In the genomic region with DNA sequence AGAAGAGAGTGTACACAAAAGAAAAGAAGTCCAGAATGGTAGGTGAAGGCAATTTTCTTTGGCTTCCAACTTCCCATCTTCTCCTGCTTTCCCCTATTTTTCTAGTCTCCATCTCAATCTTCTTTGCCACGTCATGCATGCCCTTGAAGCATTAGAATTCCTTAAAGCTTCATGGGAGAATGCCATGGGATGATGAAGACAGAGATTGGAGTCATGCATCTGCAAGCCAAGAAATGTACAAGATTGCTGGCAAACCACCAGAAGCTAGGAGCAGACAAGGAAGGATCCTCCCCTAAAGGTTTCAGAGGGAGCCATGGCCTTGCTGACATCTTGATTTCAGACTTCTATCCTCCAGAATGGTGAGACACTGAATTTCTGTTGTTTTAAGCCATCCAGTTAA, we compare ENCODE assay signal across 18 cellular contexts.
DNase-seq lines count a peak whose midpoint lies in the region; ATAC-seq and TF ChIP-seq lines count a peak whose summit lies in the region.
"Had no signal": no experiment of that assay in that cellular context is flagged by ENCODE, and none has a peak within 500 bp of the region (broad histone marks: within the 10 kb centered on the region; RNA-seq: fewer than 3 reads in every experiment).

No MANE protein-coding gene starts in this region.

- no peak overlapping the region for H3K9ac ChIP-seq in fibroblast of lung (ENCODE audit: insufficient read depth, low read length)
- no peak overlapping the region for H3K9ac ChIP-seq in neural progenitor cell
- H3K9ac ChIP-seq: BLaER1 treated with 17β-estradiol and CSF1 and Interleukin-3, amounts not matched to agents 10 nM and 100 nM had no signal

- no peaks in the 10 kb centered on the region for H3K36me3 ChIP-seq in fibroblast of lung (ENCODE audit: control insufficient read depth, insufficient read depth, low read length)
- no peaks in the 10 kb centered on the region for H3K36me3 ChIP-seq in testis (ENCODE audit: low read depth, missing control alignments)
- H3K36me3 ChIP-seq in neural progenitor cell: no peaks in the 10 kb centered on the region
- H3K36me3 ChIP-seq: BLaER1 treated with 17β-estradiol and CSF1 and Interleukin-3, amounts not matched to agents 10 nM and 100 nM had no signal

- no peak overlapping the region for H3K27ac ChIP-seq in fibroblast of lung (ENCODE audit: insufficient read depth, low read length)
- no peak overlapping the region for H3K27ac ChIP-seq in testis
- no peak overlapping the region for H3K27ac ChIP-seq in neural progenitor cell
- H3K27ac ChIP-seq: BLaER1 treated with 17β-estradiol and CSF1 and Interleukin-3, amounts not matched to agents 10 nM and 100 nM; PC-9 had no signal

- H3K4me1 ChIP-seq in fibroblast of lung (ENCODE audit: control insufficient read depth, extremely low read depth, insufficient read depth, low read length) (peaks cover 4% of the 10 kb centered on the region), testis (peaks cover 14% of the 10 kb centered on the region), neural progenitor cell (no peaks in the 10 kb centered on the region)

- no peak overlapping the region for H3K4me3 Mint-ChIP-seq in neural progenitor cell
- H3K4me3 Mint-ChIP-seq: CD8-positive, alpha-beta memory T cell; H9 had no signal

- H3K4me3 ChIP-seq in fibroblast of lung (replicated peaks in 1 of 4; ENCODE audit: control extremely low read depth in 1 of 4, insufficient read depth in 1 of 4, low read depth in 3 of 4, low read length in 4 of 4): no peak overlapping the region
- H3K4me3 ChIP-seq in testis: no peak overlapping the region
- H3K4me3 ChIP-seq in neural progenitor cell: no peak overlapping the region
- H3K4me3 ChIP-seq: BLaER1 treated with 17β-estradiol and CSF1 and Interleukin-3, amounts not matched to agents 10 nM and 100 nM; PC-9 had no signal

- no peaks in the 10 kb centered on the region for H4K20me1 ChIP-seq in fibroblast of lung (ENCODE audit: control insufficient read depth, extremely low read depth, insufficient read depth, low read length)
- H4K20me1 ChIP-seq in neural progenitor cell (ENCODE audit: low read depth): no peaks in the 10 kb centered on the region
- H4K20me1 ChIP-seq: BLaER1 treated with 17β-estradiol and CSF1 and Interleukin-3, amounts not matched to agents 10 nM and 100 nM had no signal

- H3F3A ChIP-seq in neural progenitor cell (ENCODE audit: low read depth): no peaks in the 10 kb centered on the region

- no peak overlapping the region for H3K27ac Mint-ChIP-seq in neural progenitor cell
- H3K27ac Mint-ChIP-seq: CD8-positive, alpha-beta memory T cell; H9 had no signal

- no peaks in the 10 kb centered on the region for H3K36me3 Mint-ChIP-seq in neural progenitor cell
- H3K36me3 Mint-ChIP-seq: CD8-positive, alpha-beta memory T cell had no signal

- TF ChIP-seq CTCF in fibroblast of lung (conservative IDR thresholded peaks at IDR 0.05 in 1 of 2, IDR thresholded peaks at IDR 0.05 in 1 of 2; ENCODE audit: low read depth in 1 of 2, low read length in 2 of 2): no peak
- TF ChIP-seq CTCF in testis (IDR thresholded peaks at IDR 0.05): no peak
- TF ChIP-seq CTCF in neural progenitor cell (IDR thresholded peaks at IDR 0.05): no peak

- no peak overlapping the region for H2AFZ ChIP-seq in fibroblast of lung (ENCODE audit: low read length)
- no peak overlapping the region for H2AFZ ChIP-seq in neural progenitor cell (replicated peaks)
- H2AFZ ChIP-seq: PC-9 had no signal

- H3K4me2 ChIP-seq in fibroblast of lung (ENCODE audit: extremely low read depth, insufficient read depth, low read length) (no peak overlapping the region), neural progenitor cell (no peak overlapping the region)
- H3K4me2 ChIP-seq: BLaER1 treated with 17β-estradiol and CSF1 and Interleukin-3, amounts not matched to agents 10 nM and 100 nM; PC-9 had no signal

- H3K9me3 ChIP-seq in fibroblast of lung (ENCODE audit: control insufficient read depth, insufficient read depth, low read depth, low read length) (no peaks in the 10 kb centered on the region), testis (no peaks in the 10 kb centered on the region), neural progenitor cell (ENCODE audit: low read depth) (no peaks in the 10 kb centered on the region)

- intact Hi-C loops in testis (cut with DNase I; ENCODE audit: low total_unique reads): no loop called here

- 55 to 82% methylated on average over 1 of the region's 1 CpG for WGBS in testis, 2 donors

- H3K4me1 Mint-ChIP-seq in neural progenitor cell: no peaks in the 10 kb centered on the region
- H3K4me1 Mint-ChIP-seq: CD8-positive, alpha-beta memory T cell; H9 had no signal

- H3K79me2 ChIP-seq in fibroblast of lung (ENCODE audit: control insufficient read depth, insufficient read depth, low read length) (no peaks in the 10 kb centered on the region), neural progenitor cell (ENCODE audit: low read depth) (no peaks in the 10 kb centered on the region)

- H3K27me3 Mint-ChIP-seq in neural progenitor cell (ENCODE audit: insufficient read depth, low read depth): peaks cover 2% of the 10 kb centered on the region

- ATAC-seq in GM21723 (IDR thresholded peaks at IDR 0.05; ENCODE audit: unreplicated experiment): no peak

- H3K9me3 Mint-ChIP-seq in neural progenitor cell: peaks cover 7% of the 10 kb centered on the region

- TF ChIP-seq POLR2A in testis (IDR thresholded peaks at IDR 0.05): no peak

- H3K27me3 ChIP-seq in fibroblast of lung (ENCODE audit: control insufficient read depth, insufficient read depth, low read length): no peaks in the 10 kb centered on the region
- H3K27me3 ChIP-seq in testis: no peaks in the 10 kb centered on the region
- no peaks in the 10 kb centered on the region for H3K27me3 ChIP-seq in neural progenitor cell
- H3K27me3 ChIP-seq: BLaER1 treated with 17β-estradiol and CSF1 and Interleukin-3, amounts not matched to agents 10 nM and 100 nM had no signal

- DNase-seq in EL: peak; percentile 26
- peak; percentile 80 for DNase-seq in M059J (ENCODE audit: low read depth)
- DNase-seq in fibroblast of lung (ENCODE audit: low read depth in 2 of 2): peak; percentile 6 to 10
- DNase-seq in testis: peak; percentile 42
- no peak for DNase-seq in activated T-cell treated with anti-CD3 and anti-CD28 coated beads, Interleukin-2, amount 50 U/mL, for 1 hour
- no peak for DNase-seq in neural progenitor cell (ENCODE audit: low spot score)
- DNase-seq: CD8-positive, alpha-beta memory T cell; DMS79; GDM1; H9; KBM-7; NCI-H1092; NCI-H2081 treated with DMSO at 0.1 percent for 48 hours; NCI-H510A treated with DMSO at 0.1 percent for 48 hours; NCI-H82; PC-9 had no signal

Comparison
In these comparisons a context has a peak if more than half of its experiments do, and no peak if none do; other contexts are left out.
1. DNase-seq: peak in EL (single experiment), M059J (single experiment), fibroblast of lung (2 of 2) and testis (single experiment); none in activated T-cell treated with anti-CD3 and anti-CD28 coated beads, Interleukin-2, amount 50 U/mL, for 1 hour (single experiment) and neural progenitor cell (single experiment).